Comparison of ENCODE assay signal across 3 cellular contexts in the genomic region with DNA sequence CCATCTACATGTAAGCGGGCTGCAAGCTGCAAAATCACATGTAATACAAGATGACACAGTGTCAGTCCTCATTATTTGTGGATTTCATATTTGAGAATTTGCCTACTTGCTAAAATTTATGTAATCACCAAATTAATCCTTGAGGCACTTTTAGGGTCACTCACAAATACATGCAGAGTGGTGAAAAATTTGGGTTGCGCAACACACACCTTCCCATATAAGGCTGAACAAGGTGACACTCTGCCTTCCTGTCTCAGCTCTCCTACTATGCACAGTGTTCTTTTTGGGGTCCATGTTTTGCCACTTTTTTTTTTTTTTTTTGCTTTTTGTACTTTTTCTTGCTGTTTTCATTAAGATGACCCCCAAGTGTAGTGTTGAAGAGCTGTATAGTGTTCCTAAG.
TF ChIP-seq lines count a peak whose summit lies in the region.

No MANE protein-coding gene starts in this region.

TF ChIP-seq in HepG2, 621 proteins besides CTCF, POLR2A, EP300 and RAD21:
- TF ChIP-seq, protein P1, sequence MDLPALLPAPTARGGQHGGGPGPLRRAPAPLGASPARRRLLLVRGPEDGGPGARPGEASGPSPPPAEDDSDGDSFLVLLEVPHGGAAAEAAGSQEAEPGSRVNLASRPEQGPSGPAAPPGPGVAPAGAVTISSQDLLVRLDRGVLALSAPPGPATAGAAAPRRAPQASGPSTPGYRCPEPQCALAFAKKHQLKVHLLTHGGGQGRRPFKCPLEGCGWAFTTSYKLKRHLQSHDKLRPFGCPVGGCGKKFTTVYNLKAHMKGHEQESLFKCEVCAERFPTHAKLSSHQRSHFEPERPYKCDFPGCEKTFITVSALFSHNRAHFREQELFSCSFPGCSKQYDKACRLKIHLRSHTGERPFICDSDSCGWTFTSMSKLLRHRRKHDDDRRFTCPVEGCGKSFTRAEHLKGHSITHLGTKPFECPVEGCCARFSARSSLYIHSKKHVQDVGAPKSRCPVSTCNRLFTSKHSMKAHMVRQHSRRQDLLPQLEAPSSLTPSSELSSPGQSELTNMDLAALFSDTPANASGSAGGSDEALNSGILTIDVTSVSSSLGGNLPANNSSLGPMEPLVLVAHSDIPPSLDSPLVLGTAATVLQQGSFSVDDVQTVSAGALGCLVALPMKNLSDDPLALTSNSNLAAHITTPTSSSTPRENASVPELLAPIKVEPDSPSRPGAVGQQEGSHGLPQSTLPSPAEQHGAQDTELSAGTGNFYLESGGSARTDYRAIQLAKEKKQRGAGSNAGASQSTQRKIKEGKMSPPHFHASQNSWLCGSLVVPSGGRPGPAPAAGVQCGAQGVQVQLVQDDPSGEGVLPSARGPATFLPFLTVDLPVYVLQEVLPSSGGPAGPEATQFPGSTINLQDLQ (CRISPR knock-in tag; IDR thresholded peaks at IDR 0.05) = no peak
- peak; percentile 79 for TF ChIP-seq CEBPB (IDR thresholded peaks at IDR 0.05; ENCODE audit: borderline replicate concordance, low read depth, low read length)
- peak; percentile 35; the same call in 1 of the 2 replicates for TF ChIP-seq CEBPG (CRISPR knock-in tag; IDR thresholded peaks at IDR 0.05)

TF ChIP-seq in K562, 482 proteins besides CTCF, POLR2A, EP300 and RAD21 (continued from another document):
- TF ChIP-seq CEBPB (tag; IDR thresholded peaks at IDR 0.05) (peak; percentile 68), TEAD2 (tag; IDR thresholded peaks at IDR 0.05) (no peak)
TF ChIP-seq in K562: peak in this region for 2.

TF ChIP-seq in HEK293T, 16 proteins besides CTCF, POLR2A, EP300 and RAD21:
- TF ChIP-seq, protein P2, sequence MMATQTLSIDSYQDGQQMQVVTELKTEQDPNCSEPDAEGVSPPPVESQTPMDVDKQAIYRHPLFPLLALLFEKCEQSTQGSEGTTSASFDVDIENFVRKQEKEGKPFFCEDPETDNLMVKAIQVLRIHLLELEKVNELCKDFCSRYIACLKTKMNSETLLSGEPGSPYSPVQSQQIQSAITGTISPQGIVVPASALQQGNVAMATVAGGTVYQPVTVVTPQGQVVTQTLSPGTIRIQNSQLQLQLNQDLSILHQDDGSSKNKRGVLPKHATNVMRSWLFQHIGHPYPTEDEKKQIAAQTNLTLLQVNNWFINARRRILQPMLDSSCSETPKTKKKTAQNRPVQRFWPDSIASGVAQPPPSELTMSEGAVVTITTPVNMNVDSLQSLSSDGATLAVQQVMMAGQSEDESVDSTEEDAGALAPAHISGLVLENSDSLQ (IDR thresholded peaks at IDR 0.05) = no peak
- TF ChIP-seq ARNT (IDR thresholded peaks at IDR 0.05) (no peak), TARDBP (IDR thresholded peaks at IDR 0.05) (no peak), FOXA1 (IDR thresholded peaks at IDR 0.05) (no peak)
